8 cellular contexts compared by ENCODE assay signal in genomic region chr7:26864309-26865093, GRCh38. TPM values are rescaled to one million over a fixed set of nuclear protein-coding genes. Genes with fewer than 3 reads are reported as not detected.
DNase-seq lines count a peak whose midpoint lies in the region; ATAC-seq and TF ChIP-seq lines count a peak whose summit lies in the region.

Gene SKAP2 (minus strand): TSS chr7:26864590. CDS start chr7:26864429, 161 bp downstream.

- no peaks in the 10 kb centered on the region for H3K36me3 ChIP-seq in mucosa of descending colon (ENCODE audit: low read depth)

- DNase-seq in Caki2 (ENCODE audit: low read depth) (peak; percentile 100), HUDEP-2 (lab: John Stamatoyannopoulos, UW; ENCODE audit: unreplicated experiment in 76 of 76) (peak; percentile 58 to 99 (median 95)), OCI-M2 (lab: John Stamatoyannopoulos, UW; ENCODE audit: unreplicated experiment) (peak; percentile 57), epithelial cell of prostate (ENCODE audit: low read depth, low spot score) (peak; percentile 93), mucosa of descending colon (peak; percentile 99)
- peak; percentile 84 for DNase-seq in activated T-cell treated with anti-CD3 and anti-CD28 coated beads, Interleukin-2, amount 50 U/mL, for 1 hour
- DNase-seq in stimulated activated CD8-positive, alpha-beta memory T cell treated with anti-CD3 and anti-CD28 coated beads, Interleukin-4, amount 100 ng/mL, for 24 hours (ENCODE audit: low read depth), result peak; percentile 86

- peaks cover 20% of the 10 kb centered on the region for H3K4me1 ChIP-seq in mucosa of descending colon (ENCODE audit: low read depth)

- H3K9me3 ChIP-seq in mucosa of descending colon, result no peaks in the 10 kb centered on the region

- peak; percentile 89 for ATAC-seq in GM21381 (IDR thresholded peaks at IDR 0.05; ENCODE audit: unreplicated experiment)
- peak; percentile 96 for ATAC-seq in mucosa of descending colon

- intact Hi-C loops in mucosa of descending colon (cut with DNase I, micrococcal nuclease), result loop anchor here in 1 of 2 donors (10.0 kb wide), 1 partner anchor 230 kb away; the partner anchor contains the start of gene HOXA1

- H3K27ac ChIP-seq in epithelial cell of prostate, result peak within 1 kb of the TSS; percentile 94

- no peak for TF ChIP-seq CTCF in mucosa of descending colon (IDR thresholded peaks at IDR 0.05)

- in situ Hi-C loops in Caki2 (cut with HindIII; ENCODE audit: low pct_unique_long_range_greater_than_20kb, low sequenced_read_pairs), result no loop called here

- peak within 1 kb of the TSS; percentile 54 for H3K4me3 ChIP-seq in mucosa of descending colon

RNA-seq across cellular contexts. Expression of gene SKAP2, which starts in this region (rescaled TPM):
- total RNA-seq in Caki2 (2014; rRNA removed; shearing (Covaris generic); ENCODE audit: low replicate concordance), result 43.8 and 49.3 TPM in 2 replicates
- total RNA-seq in mucosa of descending colon, result 10 to 100 TPM; 36.5 to 51.7 (median 40.3) TPM

Comparison
In these comparisons a context has a peak if more than half of its experiments do, and no peak if none do; other contexts are left out.
1. Peak in every context shown above with its lines: DNase-seq, ATAC-seq, H3K4me3 ChIP-seq and H3K27ac ChIP-seq.